16 cellular contexts compared by ENCODE assay signal in the genomic region with DNA sequence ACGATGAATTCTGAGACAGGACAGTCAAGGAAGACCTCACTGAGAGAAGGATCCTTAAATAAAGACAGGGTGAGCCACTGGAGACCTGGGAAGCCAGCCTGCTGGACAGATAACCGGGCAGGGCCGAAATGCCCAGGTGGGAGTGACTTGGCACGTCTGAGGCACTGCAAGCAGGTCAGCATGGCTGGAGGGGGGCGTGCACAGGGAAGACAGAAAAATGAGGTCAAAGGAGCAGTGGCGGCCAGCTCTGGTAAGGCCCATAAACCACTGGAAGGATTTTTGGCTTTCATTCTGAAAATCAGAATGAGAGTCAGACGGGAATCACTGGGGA. TPM values are rescaled to one million over a fixed set of nuclear protein-coding genes. Genes with fewer than 3 reads are reported as not detected.
"Had no signal": no experiment of that assay in that cellular context is flagged by ENCODE, and none has a peak within 500 bp of the region (broad histone marks: within the 10 kb centered on the region; RNA-seq: fewer than 3 reads in every experiment).

No MANE protein-coding gene starts in this region.

- H3K27me3 ChIP-seq: ascending aorta had no signal

- H3K36me3 ChIP-seq: esophagus squamous epithelium, transverse colon, uterus had no signal

- H3K4me1 ChIP-seq: ascending aorta had no signal

- ATAC-seq: naive thymus-derived CD8-positive, alpha-beta T cell; T-helper 17 cell had no signal

- H3K4me3 Mint-ChIP-seq: activated naive CD4-positive, alpha-beta T cell treated with anti-CD3 and anti-CD28 coated beads for 36 hours had no signal

- H3K9me3 ChIP-seq: ascending aorta, esophagus squamous epithelium, transverse colon, uterus had no signal

- H3K4me3 ChIP-seq: ascending aorta, esophagus squamous epithelium, transverse colon, uterus had no signal

- H3K27ac Mint-ChIP-seq: activated naive CD4-positive, alpha-beta T cell treated with anti-CD3 and anti-CD28 coated beads for 36 hours; activated T-helper 2 cell treated with anti-CD3 and anti-CD28 coated beads, Interferon-gamma antibody, Interleukin-2, Interleukin-4, amounts not matched to agents 10 μg/mL and 5 μg/mL and 100 μg/mL, durations not matched to agents 14 hours and 24 hours and 36 hours; T-helper 17 cell had no signal

- H3K27ac ChIP-seq: ascending aorta, esophagus squamous epithelium, transverse colon, uterus had no signal

- DNase-seq: activated CD4-positive, alpha-beta T cell treated with anti-CD3 and anti-CD28 coated beads, Interleukin-2, amount 50 U/mL, for 48 hours; activated naive CD4-positive, alpha-beta T cell treated with anti-CD3 and anti-CD28 coated beads for 36 hours; activated T-cell treated with anti-CD3 and anti-CD28 coated beads for 4 hours; dermis blood vessel endothelial cell; effector memory CD4-positive, alpha-beta T cell; esophagus squamous epithelium; mesendoderm; naive thymus-derived CD8-positive, alpha-beta T cell; stimulated activated naive CD4-positive, alpha-beta T cell treated with Interleukin-2 at 50 U/mL for 16 hours; T-helper 17 cell; transverse colon; uterus had no signal

- H3K9me3 Mint-ChIP-seq: activated naive CD4-positive, alpha-beta T cell treated with anti-CD3 and anti-CD28 coated beads for 36 hours; activated T-helper 2 cell treated with anti-CD3 and anti-CD28 coated beads, Interferon-gamma antibody, Interleukin-2, Interleukin-4, amounts not matched to agents 10 μg/mL and 5 μg/mL and 100 μg/mL, durations not matched to agents 14 hours and 24 hours and 36 hours had no signal

- FAIRE-seq: bronchial epithelial cell had no signal

RNA-seq across cellular contexts. Expression of gene ATP1A3, which starts 5.8 kb away (rescaled TPM):
- total RNA-seq: bronchial epithelial cell, lower leg skin had no signal
